In genomic region chr6:33454009-33454946, GRCh38 we compare ENCODE assay signal across 1 cellular context.
A peak's percentile ranks its signal among the peaks of the same experiment; 100 is the strongest.
TF ChIP-seq lines count a peak whose summit lies in the region.

Gene ZBTB9, plus strand, starts transcription at chr6:33454576. Its CDS starts 525 bp downstream, at chr6:33455101.

TF ChIP-seq in GM12878, 131 proteins besides CTCF, POLR2A, EP300 and RAD21 (continued from another document and continues in another):
- no peak for TF ChIP-seq ZNF592 (IDR thresholded peaks at IDR 0.05)
- TF ChIP-seq ZBTB33 (IDR thresholded peaks at IDR 0.05) = no peak
- no peak for TF ChIP-seq ZBTB11 (CRISPR knock-in tag; IDR thresholded peaks at IDR 0.05)
- no peak for TF ChIP-seq SUZ12 (IDR thresholded peaks at IDR 0.05; ENCODE audit: unreplicated experiment)
- TF ChIP-seq RELA (IDR thresholded peaks at IDR 0.05; ENCODE audit: borderline replicate concordance, partially characterized antibody) = peak; percentile 16
- TF ChIP-seq SUPT20H (IDR thresholded peaks at IDR 0.05; ENCODE audit: borderline replicate concordance, control insufficient read depth, low read depth, low read length) = no peak
- no peak for TF ChIP-seq CEBPB (IDR thresholded peaks at IDR 0.05; ENCODE audit: borderline replicate concordance in 1 of 2, low read depth in 2 of 2, low read length in 2 of 2)
- TF ChIP-seq BACH1 (IDR thresholded peaks at IDR 0.05; ENCODE audit: borderline replicate concordance) = no peak
- TF ChIP-seq MXI1 (IDR thresholded peaks at IDR 0.05; ENCODE audit: low read depth, low read length) = peak; percentile 96
- no peak; the same call in 1 of the 2 replicates for TF ChIP-seq GATAD2B (conservative IDR thresholded peaks at IDR 0.05; ENCODE audit: low read depth)
- peak; percentile 50; the same call in 1 of the 2 replicates for TF ChIP-seq SIN3A (IDR thresholded peaks at IDR 0.05; ENCODE audit: low read depth, low read length)
- TF ChIP-seq BCL11A (IDR thresholded peaks at IDR 0.05; ENCODE audit: low read depth, low read length) = no peak
- no peak for TF ChIP-seq ZNF207 (IDR thresholded peaks at IDR 0.05; ENCODE audit: borderline replicate concordance)
- peak; percentile 25; the same call in 1 of the 2 replicates for TF ChIP-seq RUNX3 (IDR thresholded peaks at IDR 0.05; ENCODE audit: low read length)
- no peak for TF ChIP-seq TCF7 (IDR thresholded peaks at IDR 0.05; ENCODE audit: borderline replicate concordance)
- peak; percentile 72 for TF ChIP-seq IKZF1 (conservative IDR thresholded peaks at IDR 0.05)
- no peak for TF ChIP-seq RCOR1 (conservative IDR thresholded peaks at IDR 0.05; ENCODE audit: low read depth, low read length)
- no peak for TF ChIP-seq ATF7 (IDR thresholded peaks at IDR 0.05; ENCODE audit: low read depth)
- TF ChIP-seq MAX (IDR thresholded peaks at IDR 0.05; ENCODE audit: low read depth, low read length) = peak; percentile 92
- no peak for TF ChIP-seq MLLT1 (IDR thresholded peaks at IDR 0.05)
- TF ChIP-seq FOXK2 (IDR thresholded peaks at IDR 0.05) = no peak
- no peak for TF ChIP-seq NFXL1 (IDR thresholded peaks at IDR 0.05; ENCODE audit: borderline replicate concordance)
- TF ChIP-seq TAF1 (IDR thresholded peaks at IDR 0.05; ENCODE audit: borderline replicate concordance, low read depth, low read length) = peak; percentile 70; the same call in 1 of the 2 replicates
- TF ChIP-seq ZNF687 (IDR thresholded peaks at IDR 0.05) = peak; percentile 42; the same call in 1 of the 2 replicates
- peak; percentile 87 for TF ChIP-seq POLR2AphosphoS5 (IDR thresholded peaks at IDR 0.05; ENCODE audit: low read length)
- no peak for TF ChIP-seq BCLAF1 (IDR thresholded peaks at IDR 0.05)
- TF ChIP-seq SPI1 (IDR thresholded peaks at IDR 0.05; ENCODE audit: borderline replicate concordance, insufficient read depth, low read depth, low read length) = no peak
- TF ChIP-seq NFIC (IDR thresholded peaks at IDR 0.05; ENCODE audit: low read depth, low read length) = no peak
- no peak for TF ChIP-seq TCF3 (IDR thresholded peaks at IDR 0.05; ENCODE audit: borderline replicate concordance, insufficient read depth, low read depth, low read length)
- no peak for TF ChIP-seq ZNF24 (IDR thresholded peaks at IDR 0.05)
- no peak for TF ChIP-seq E2F4 (IDR thresholded peaks at IDR 0.05; ENCODE audit: low read depth, low read length)
- TF ChIP-seq STAT3 (IDR thresholded peaks at IDR 0.05; ENCODE audit: low read depth, low read length) = no peak
- TF ChIP-seq MTA3 (IDR thresholded peaks at IDR 0.05; ENCODE audit: borderline replicate concordance, low read length) = no peak
- TF ChIP-seq SMAD1 (IDR thresholded peaks at IDR 0.05; ENCODE audit: low read depth, partially characterized antibody) = no peak
- peak; percentile 72; the same call in 1 of the 2 replicates for TF ChIP-seq SMAD5 (IDR thresholded peaks at IDR 0.05; ENCODE audit: low read depth)
- TF ChIP-seq BCL3 (IDR thresholded peaks at IDR 0.05; ENCODE audit: borderline replicate concordance, insufficient read depth, low read depth, low read length, poor library complexity, severe bottlenecking) = peak; percentile 48
